10 cellular contexts compared by ENCODE assay signal in the genomic region with DNA sequence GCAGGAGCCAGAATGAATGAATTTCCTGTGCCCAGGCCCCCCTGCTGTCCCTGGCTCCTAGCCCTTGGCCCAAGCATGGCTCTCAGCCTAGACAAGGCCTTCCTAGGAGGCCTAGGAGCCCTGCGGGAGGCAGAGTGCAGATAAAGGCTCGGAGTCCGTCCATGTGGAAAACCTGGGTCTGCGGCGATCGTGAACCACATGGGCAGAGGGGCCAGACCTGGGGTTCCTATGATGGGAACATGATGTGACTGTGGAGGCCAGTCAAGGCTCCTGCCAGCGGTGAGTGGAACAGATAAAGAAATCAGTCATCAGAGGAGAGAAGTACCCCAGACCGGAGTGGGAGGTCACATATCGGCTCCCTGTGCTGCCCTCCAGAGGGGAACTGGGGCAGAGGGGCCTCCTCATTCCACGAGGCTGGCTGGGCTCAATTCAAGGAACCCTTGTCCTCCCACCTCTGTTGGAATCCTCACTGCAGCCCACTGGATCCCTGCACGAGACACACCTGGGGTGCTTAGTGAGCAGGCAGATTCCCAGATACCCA. TPM values are rescaled to one million over a fixed set of nuclear protein-coding genes. Genes with fewer than 3 reads are reported as not detected.
DNase-seq lines count a peak whose midpoint lies in the region; ATAC-seq and TF ChIP-seq lines count a peak whose summit lies in the region.
"Had no signal": no experiment of that assay in that cellular context is flagged by ENCODE, and none has a peak within 500 bp of the region (broad histone marks: within the 10 kb centered on the region; RNA-seq: fewer than 3 reads in every experiment).

No MANE protein-coding gene starts in this region.

- no peaks in the 10 kb centered on the region for H3K9me3 Mint-ChIP-seq in chondrocyte (ENCODE audit: low read depth)
- H3K9me3 Mint-ChIP-seq in CD4-positive, alpha-beta T cell: no peaks in the 10 kb centered on the region

- WGBS in neuronal stem cell (ENCODE audit: extremely low coverage in 2 of 2, insufficient read length in 2 of 2, insufficient replicate concordance in 1 of 2), 2 donors: no CpG with 5 or more reads among the region's 11 CpGs

- H2BK120ac ChIP-seq in neuronal stem cell (ENCODE audit: low read depth, low read length): no peak overlapping the region

- POLR2A ChIA-PET in CD4-positive, alpha-beta T cell (lab: Charles Lee): no interaction called here

- H3K9me3 ChIP-seq in neuronal stem cell (replicated peaks in 1 of 2; ENCODE audit: control insufficient read depth in 2 of 2, insufficient read depth in 1 of 2, low read depth in 1 of 2, low read length in 2 of 2): no peaks in the 10 kb centered on the region
- H3K9me3 ChIP-seq in CD4-positive, alpha-beta T cell (ENCODE audit: control insufficient read depth, low read length): no peaks in the 10 kb centered on the region

- H3K79me1 ChIP-seq in neuronal stem cell (ENCODE audit: low read depth, low read length): no peaks in the 10 kb centered on the region

- H3K4me3 ChIP-seq in neuronal stem cell (ENCODE audit: low read length in 2 of 2): no peak overlapping the region

- H3K4me1 Mint-ChIP-seq in chondrocyte (ENCODE audit: low read depth): peaks cover 24% of the 10 kb centered on the region
- peaks cover 6% of the 10 kb centered on the region for H3K4me1 Mint-ChIP-seq in CD4-positive, alpha-beta T cell (ENCODE audit: low read depth)

- H2BK5ac ChIP-seq in neuronal stem cell (ENCODE audit: low read length): no peak overlapping the region

- H3K27me3 ChIP-seq in neuronal stem cell (ENCODE audit: control insufficient read depth in 3 of 3, insufficient read depth in 3 of 3, low read depth in 1 of 3, low read length in 3 of 3): peaks cover 0 to 1% (median 0%) of the 10 kb centered on the region in 3 experiments
- H3K27me3 ChIP-seq in CD4-positive, alpha-beta T cell (ENCODE audit: control insufficient read depth, insufficient read depth, low read length): peaks cover 18% of the 10 kb centered on the region

- no peak overlapping the region for H4K91ac ChIP-seq in neuronal stem cell (ENCODE audit: low read depth, low read length, poor library complexity)

- H3K27ac Mint-ChIP-seq in chondrocyte (ENCODE audit: unreplicated experiment): no peak overlapping the region
- no peak overlapping the region for H3K27ac Mint-ChIP-seq in CD4-positive, alpha-beta T cell

- no peak overlapping the region for H2BK15ac ChIP-seq in neuronal stem cell (ENCODE audit: low read length)

- no peaks in the 10 kb centered on the region for H3K36me3 Mint-ChIP-seq in chondrocyte (ENCODE audit: low read depth)
- H3K36me3 Mint-ChIP-seq in CD4-positive, alpha-beta T cell (ENCODE audit: low read depth): no peaks in the 10 kb centered on the region

- peak; percentile 46 for TF ChIP-seq CTCF in GM12873 (IDR thresholded peaks at IDR 0.05; ENCODE audit: insufficient read depth, low read depth, low read length, missing control alignments)
- TF ChIP-seq CTCF in chondrocyte (IDR thresholded peaks at IDR 0.05): peak; percentile 51
- no peak for TF ChIP-seq CTCF in CD4-positive, alpha-beta T cell (IDR thresholded peaks at IDR 0.05)

- H3K4ac ChIP-seq in neuronal stem cell (ENCODE audit: low read length): no peak overlapping the region

- H3K27ac ChIP-seq in neuronal stem cell (replicated peaks; ENCODE audit: low read length): no peak overlapping the region
- no peak overlapping the region for H3K27ac ChIP-seq in CD4-positive, alpha-beta T cell (ENCODE audit: low read depth, low read length)

- no peaks in the 10 kb centered on the region for H3K36me3 ChIP-seq in neuronal stem cell (replicated peaks in 1 of 2; ENCODE audit: control insufficient read depth in 2 of 2, insufficient read depth in 2 of 2, low read length in 2 of 2)

- H3K4me1 ChIP-seq in neuronal stem cell (ENCODE audit: control insufficient read depth in 2 of 2, insufficient read depth in 1 of 2, low read depth in 1 of 2, low read length in 2 of 2): peaks cover 0 to 5% of the 10 kb centered on the region in 2 donors

- no peak overlapping the region for H3K9ac ChIP-seq in neuronal stem cell (ENCODE audit: low read depth, low read length, poor library complexity)

- H2BK12ac ChIP-seq in neuronal stem cell (ENCODE audit: low read length): peak overlapping the region; percentile 51

- peak; percentile 40 for DNase-seq in NCI-H69 (lab: John Stamatoyannopoulos, UW)
- no peak for DNase-seq in chondrocyte (ENCODE audit: low spot score)
- no peak for DNase-seq in neuronal stem cell (ENCODE audit: low spot score)
- no peak for DNase-seq in DMS114 treated with DMSO at 0.1 percent for 48 hours (lab: John Stamatoyannopoulos, UW; ENCODE audit: unreplicated experiment)
- no peak for DNase-seq in CD4-positive, alpha-beta T cell
- no peak for DNase-seq in stimulated activated CD4-positive, alpha-beta T cell treated with anti-CD3 and anti-CD28 coated beads, Interleukin-2, amount 100 ng/mL, for 24 hours
- DNase-seq: activated naive CD4-positive, alpha-beta T cell treated with Interleukin-2 at 50 U/mL for 16 hours had no signal

- H2AFZ ChIP-seq in neuronal stem cell (ENCODE audit: low read length): peak overlapping the region; percentile 76

- peaks cover 7% of the 10 kb centered on the region for H3K27me3 Mint-ChIP-seq in chondrocyte (ENCODE audit: low read depth)
- peaks cover 29% of the 10 kb centered on the region for H3K27me3 Mint-ChIP-seq in CD4-positive, alpha-beta T cell

- ATAC-seq in CD4-positive, alpha-beta T cell (ENCODE audit: poor library complexity): no peak
- ATAC-seq in HG02840 (IDR thresholded peaks at IDR 0.05; ENCODE audit: low FRiP score, unreplicated experiment): no peak

- CTCF ChIA-PET in CD4-positive, alpha-beta T cell (lab: Charles Lee): no interaction called here

- intact Hi-C loops in CD4-positive, alpha-beta T cell (cut with DNase I, micrococcal nuclease): no loop called here

- no peak overlapping the region for H2AK5ac ChIP-seq in neuronal stem cell (ENCODE audit: low read depth, low read length)

- no peak overlapping the region for H3K23ac ChIP-seq in neuronal stem cell (ENCODE audit: low read depth, low read length, poor library complexity)

- H3K14ac ChIP-seq in neuronal stem cell (ENCODE audit: low read length): no peak overlapping the region

- H4K8ac ChIP-seq in neuronal stem cell (ENCODE audit: low read depth, low read length): no peak overlapping the region

- H3K4me3 Mint-ChIP-seq in chondrocyte (ENCODE audit: unreplicated experiment): no peak overlapping the region
- H3K4me3 Mint-ChIP-seq in CD4-positive, alpha-beta T cell: no peak overlapping the region

- H3K4me2 ChIP-seq in neuronal stem cell (ENCODE audit: insufficient read depth, low read length, poor library complexity, severe bottlenecking): no peak overlapping the region

- H3K18ac ChIP-seq in neuronal stem cell (ENCODE audit: low read length): peak overlapping the region; percentile 50

RNA-seq across cellular contexts. Expression of a gene that starts 5.8 kb away (rescaled TPM):
- total RNA-seq in chondrocyte: 6.8 to 24.5 TPM (median 7.3 TPM) in 3 replicates
- 9.1 TPM for polyA plus RNA-seq in neuronal stem cell (2013, experiment 1 of 2)
- 8.0 TPM for polyA plus RNA-seq in neuronal stem cell (2013, experiment 2 of 2)
- total RNA-seq in CD4-positive, alpha-beta T cell: not detected
- total RNA-seq: NCI-H460 had no signal
